Comparison of ENCODE assay signal across 19 cellular contexts in the genomic region with DNA sequence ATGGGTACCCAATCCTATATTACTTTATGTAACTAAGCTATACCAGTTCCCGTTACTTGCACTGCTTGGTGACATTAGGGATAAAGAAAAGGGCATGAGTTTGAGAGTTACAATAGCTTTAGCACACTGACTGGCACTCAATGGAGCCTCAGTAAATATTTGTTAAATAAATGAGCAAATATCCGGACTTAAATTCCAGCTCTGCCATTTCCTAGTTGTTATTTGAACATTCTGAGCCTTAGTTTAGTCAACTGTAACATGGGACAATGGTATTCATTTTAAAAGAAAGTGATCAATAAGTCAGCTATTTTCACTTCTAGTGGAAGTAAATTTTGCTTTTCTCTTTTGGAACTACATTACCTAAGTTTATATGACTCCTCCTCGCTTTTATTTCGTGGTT.
"Had no signal": no experiment of that assay in that cellular context is flagged by ENCODE, and none has a peak within 500 bp of the region (broad histone marks: within the 10 kb centered on the region; RNA-seq: fewer than 3 reads in every experiment).

No MANE protein-coding gene starts in this region.

- H3K4me1 ChIP-seq: breast epithelium had no signal

- H3K4me3 ChIP-seq: breast epithelium, coronary artery, SJCRH30 had no signal

- H3K9me3 ChIP-seq: breast epithelium, SJCRH30 had no signal

- H3K27ac ChIP-seq: breast epithelium, coronary artery, SJCRH30 had no signal

- H3K9me3 Mint-ChIP-seq: activated CD8-positive, alpha-beta T cell treated with anti-CD3 and anti-CD28 coated beads for 36 hours; activated naive CD4-positive, alpha-beta T cell treated with anti-CD3 and anti-CD28 coated beads, Interleukin-2, amount 50 U/mL, for 24 hours; activated T-cell treated with anti-CD3 and anti-CD28 coated beads, Interleukin-2, amount 50 U/mL, for 72 hours; T-helper 1 cell treated with Interleukin-12 subunit alpha and Interleukin-12 subunit beta and Interleukin-4 antibody, amounts not matched to agents 30 μg/mL and 1 μg/mL, for 36 hours had no signal

- DNase-seq: activated CD4-positive, alpha-beta T cell treated with anti-CD3 and anti-CD28 coated beads for 4 hours; activated CD8-positive, alpha-beta memory T cell treated with anti-CD3 and anti-CD28 coated beads, Interleukin-2, amount 50 U/mL, for 4 hours; activated CD8-positive, alpha-beta T cell treated with anti-CD3 and anti-CD28 coated beads for 36 hours; activated T-cell treated with anti-CD3 and anti-CD28 coated beads, Interleukin-2, amount 50 U/mL, for 72 hours; aorta; central memory CD4-positive, alpha-beta T cell; Kasumi-1; NCI-H1048; NCI-H1417 treated with DMSO at 0.1 percent for 48 hours; NCI-H1694; NCI-H2081; NCI-H510A treated with DMSO at 0.1 percent for 48 hours; NCI-H82; RPMI8226; SJCRH30 had no signal

- H3K27me3 ChIP-seq: breast epithelium, SJCRH30 had no signal

- H3K4me1 Mint-ChIP-seq: activated naive CD4-positive, alpha-beta T cell treated with anti-CD3 and anti-CD28 coated beads, Interleukin-2, amount 50 U/mL, for 24 hours had no signal

- H3K27ac Mint-ChIP-seq: activated CD8-positive, alpha-beta T cell treated with anti-CD3 and anti-CD28 coated beads for 36 hours; activated naive CD4-positive, alpha-beta T cell treated with anti-CD3 and anti-CD28 coated beads, Interleukin-2, amount 50 U/mL, for 24 hours; activated T-cell treated with anti-CD3 and anti-CD28 coated beads, Interleukin-2, amount 50 U/mL, for 72 hours; T-helper 1 cell treated with Interleukin-12 subunit alpha and Interleukin-12 subunit beta and Interleukin-4 antibody, amounts not matched to agents 30 μg/mL and 1 μg/mL, for 36 hours had no signal

- H3K4me3 Mint-ChIP-seq: activated CD8-positive, alpha-beta T cell treated with anti-CD3 and anti-CD28 coated beads for 36 hours; activated naive CD4-positive, alpha-beta T cell treated with anti-CD3 and anti-CD28 coated beads, Interleukin-2, amount 50 U/mL, for 24 hours; activated T-cell treated with anti-CD3 and anti-CD28 coated beads, Interleukin-2, amount 50 U/mL, for 72 hours; T-helper 1 cell treated with Interleukin-12 subunit alpha and Interleukin-12 subunit beta and Interleukin-4 antibody, amounts not matched to agents 30 μg/mL and 1 μg/mL, for 36 hours had no signal

- H3K27me3 Mint-ChIP-seq: activated CD8-positive, alpha-beta T cell treated with anti-CD3 and anti-CD28 coated beads for 36 hours; activated naive CD4-positive, alpha-beta T cell treated with anti-CD3 and anti-CD28 coated beads, Interleukin-2, amount 50 U/mL, for 24 hours had no signal

- H3K36me3 Mint-ChIP-seq: activated naive CD4-positive, alpha-beta T cell treated with anti-CD3 and anti-CD28 coated beads, Interleukin-2, amount 50 U/mL, for 24 hours had no signal

- H3K36me3 ChIP-seq: breast epithelium, SJCRH30 had no signal
